In genomic region chr4:82241534-82241933, GRCh38 we compare ENCODE assay signal across 27 cellular contexts.
"Had no signal": no experiment of that assay in that cellular context is flagged by ENCODE, and none has a peak within 500 bp of the region (broad histone marks: within the 10 kb centered on the region; RNA-seq: fewer than 3 reads in every experiment).

No MANE protein-coding gene starts in this region.

- H3K4me1 ChIP-seq: stomach, suprapubic skin, testis, thyroid gland, tibial artery, tibial nerve, transverse colon, upper lobe of left lung, upper lobe of right lung, uterus, vagina had no signal

- H3K27me3 ChIP-seq: stomach, suprapubic skin, testis, thyroid gland, tibial artery, tibial nerve, transverse colon, upper lobe of left lung, upper lobe of right lung, uterus, vagina had no signal

- H3K36me3 ChIP-seq: stomach, suprapubic skin, thoracic aorta, thyroid gland, tibial artery, tibial nerve, transverse colon, upper lobe of left lung, upper lobe of right lung, uterus, vagina had no signal

- H3K27ac ChIP-seq: stomach, suprapubic skin, testis, thoracic aorta, thyroid gland, tibial artery, tibial nerve, transverse colon, upper lobe of left lung, upper lobe of right lung, uterus, vagina had no signal

- FAIRE-seq: urothelium cell line had no signal

- H3K9me3 ChIP-seq: suprapubic skin, testis, thoracic aorta, thyroid gland, tibial artery, tibial nerve, transverse colon, upper lobe of left lung, upper lobe of right lung, uterus, vagina had no signal

- ATAC-seq: stimulated activated effector memory CD8-positive, alpha-beta T cell treated with anti-CD3 and anti-CD28 coated beads, Interleukin-12 subunit alpha, Interleukin-12 subunit beta, amount 100 ng/mL, for 72 hours; stimulated activated memory B cell treated with anti-CD40 and anti-IgM and Interleukin-4, amounts not matched to agents 10 μg/mL and 1 μg/mL and 100 μg/mL, for 72 hours; stimulated activated naive B cell treated with anti-CD40 and anti-IgM and Interleukin-4, amounts not matched to agents 10 μg/mL and 1 μg/mL and 100 μg/mL, for 72 hours; stimulated activated naive CD8-positive, alpha-beta T cell treated with anti-CD3 and anti-CD28 coated beads, Interleukin-15, amount 100 ng/mL, for 72 hours; stimulated activated naive CD8-positive, alpha-beta T cell treated with anti-CD3 and anti-CD28 coated beads, Interleukin-15, Interleukin-2, amounts not matched to agents 100 U/mL and 50 U/mL, for 24 hours; upper lobe of right lung had no signal

- DNase-seq: stimulated activated CD4-positive, alpha-beta T cell treated with anti-CD3 and anti-CD28 coated beads, Interleukin-2, amount 100 ng/mL, for 48 hours; stimulated activated CD4-positive, alpha-beta T cell treated with anti-CD3 and anti-CD28 coated beads, Interleukin-4, amount 100 ng/mL, for 1 hour; stimulated activated CD4-positive, alpha-beta T cell treated with anti-CD3 and anti-CD28 coated beads, Interleukin-4, amount 100 ng/mL, for 24 hours; stimulated activated CD4-positive, alpha-beta T cell treated with anti-CD3 and anti-CD28 coated beads, Interleukin-4, amount 100 ng/mL, for 4 hours; stimulated activated CD8-positive, alpha-beta memory T cell treated with anti-CD3 and anti-CD28 coated beads, Interleukin-4, amount 100 ng/mL, for 48 hours; stimulated activated naive B cell treated with anti-CD40 and anti-IgM and Interleukin-4, amounts not matched to agents 10 μg/mL and 1 μg/mL and 100 μg/mL, for 72 hours; stimulated activated naive CD4-positive, alpha-beta T cell; stimulated activated naive CD4-positive, alpha-beta T cell treated with Interleukin-2 at 50 U/mL for 16 hours; stimulated activated naive CD8-positive, alpha-beta T cell treated with anti-CD3 and anti-CD28 coated beads, Interleukin-15, amount 100 ng/mL, for 72 hours; stimulated activated naive CD8-positive, alpha-beta T cell treated with anti-CD3 and anti-CD28 coated beads, Interleukin-15, Interleukin-2, amounts not matched to agents 100 U/mL and 50 U/mL, for 24 hours; stomach; substantia nigra; testis; thyroid gland; tibial artery; transverse colon; trophoblast cell; upper lobe of left lung; upper lobe of right lung; uterus had no signal

- H3K4me3 ChIP-seq: stomach, suprapubic skin, testis, thoracic aorta, thyroid gland, tibial artery, tibial nerve, transverse colon, upper lobe of left lung, upper lobe of right lung, uterus, vagina had no signal
